Comparison of ENCODE assay signal across 8 cellular contexts in the genomic region with DNA sequence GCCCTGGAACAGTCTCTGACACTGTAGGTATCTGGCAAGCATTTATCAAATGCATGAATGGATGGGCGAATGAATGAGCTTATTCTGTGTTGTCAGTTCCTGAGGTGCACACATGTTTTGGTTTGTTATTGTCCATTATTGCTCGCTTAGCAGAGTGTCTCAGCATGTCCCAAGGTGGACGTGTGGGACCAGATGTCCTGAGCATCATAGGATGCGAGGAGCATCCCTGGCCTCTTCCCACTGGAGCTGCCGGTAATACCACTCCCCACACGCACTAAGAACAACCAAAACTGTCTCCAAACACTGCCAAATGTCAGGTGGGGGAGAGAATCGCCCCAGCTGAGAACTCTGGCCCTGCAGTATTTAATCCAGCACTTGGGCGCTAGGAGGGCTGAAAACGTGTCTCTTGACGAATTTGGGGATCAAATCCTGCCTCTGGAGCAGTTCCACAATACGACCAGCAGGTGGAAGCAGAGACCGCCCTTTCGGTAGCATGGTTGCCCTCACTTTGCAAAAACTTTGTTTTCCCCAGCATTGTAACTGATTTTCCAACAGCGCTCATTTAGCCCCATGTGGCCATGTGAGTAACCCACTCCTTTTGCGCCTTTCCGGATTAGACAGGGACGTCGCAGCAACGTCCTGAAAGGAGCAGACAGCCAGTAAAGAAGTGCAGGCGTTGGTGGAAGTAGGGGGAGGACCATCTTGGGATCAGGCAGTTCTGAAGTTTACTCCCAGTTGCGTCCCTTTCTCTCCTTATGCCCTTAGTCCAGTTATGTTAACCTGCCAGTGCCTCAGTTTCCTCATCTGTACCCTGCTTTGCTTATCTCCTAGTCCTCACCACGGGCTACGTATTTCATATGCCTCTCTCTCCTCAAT. TPM values are rescaled to one million over a fixed set of nuclear protein-coding genes. Genes with fewer than 3 reads are reported as not detected.
DNase-seq lines count a peak whose midpoint lies in the region; ATAC-seq and TF ChIP-seq lines count a peak whose summit lies in the region.

No MANE protein-coding gene starts in this region.

- peak; percentile 81 for ATAC-seq in GM21717 (IDR thresholded peaks at IDR 0.05; ENCODE audit: unreplicated experiment)
- ATAC-seq in activated T-cell treated with anti-CD3 and anti-CD28 coated beads, Interleukin-2, amount 50 U/mL, for 4 hours = peak; percentile 87 to 91

- peak; percentile 91 to 98 (median 98) for TF ChIP-seq CTCF in Peyer's patch (IDR thresholded peaks at IDR 0.05)
- peak; percentile 93 for TF ChIP-seq CTCF in fibroblast of the aortic adventitia (IDR thresholded peaks at IDR 0.05; ENCODE audit: insufficient read depth, low read length)
- peak; percentile 93 to 99 for TF ChIP-seq CTCF in suprapubic skin (IDR thresholded peaks at IDR 0.05)

- DNase-seq in Daoy (ENCODE audit: low read depth) (peak; percentile 85), KBM-7 (peak; percentile 94), Peyer's patch (peak; percentile 46 to 85 (median 72)), fibroblast of the aortic adventitia (ENCODE audit: low read depth) (peak; percentile 92), nucleus accumbens (lab: John Stamatoyannopoulos, UW) (peak in 51 of 56 donors; percentile 5 to 80 (median 46)), suprapubic skin (ENCODE audit: low spot score in 2 of 2) (peak in 1 of 2 donors; percentile 77)
- DNase-seq in activated T-cell treated with anti-CD3 and anti-CD28 coated beads, Interleukin-2, amount 50 U/mL, for 4 hours = peak; percentile 65

- H3K4me3 ChIP-seq in Peyer's patch (no peak overlapping the region), fibroblast of the aortic adventitia (ENCODE audit: low read depth, low read length) (no peak overlapping the region), suprapubic skin (no peak overlapping the region)

- no peak overlapping the region for H3K27ac ChIP-seq in Peyer's patch
- no peak overlapping the region for H3K27ac ChIP-seq in suprapubic skin

- in situ Hi-C loops in KBM-7 (cut with MboI; ENCODE audit: low pct_unique_long_range_greater_than_20kb, low sequenced_read_pairs) = loop anchor here (25.0 kb wide), 1 partner anchor 220 kb away; a partner anchor contains a TSS

- no peaks in the 10 kb centered on the region for H3K9me3 Mint-ChIP-seq in activated T-cell treated with anti-CD3 and anti-CD28 coated beads, Interleukin-2, amount 50 U/mL, for 4 hours

- TF ChIP-seq POLR2A in Peyer's patch (IDR thresholded peaks at IDR 0.05) = peak in 1 of 2 donors; percentile 1
- TF ChIP-seq POLR2A in suprapubic skin (IDR thresholded peaks at IDR 0.05) = no peak

- 16% methylated on average over 23 of the region's 23 CpGs for WGBS in suprapubic skin

- no peaks in the 10 kb centered on the region for H3K36me3 ChIP-seq in Peyer's patch
- no peaks in the 10 kb centered on the region for H3K36me3 ChIP-seq in suprapubic skin

- H3K36me3 Mint-ChIP-seq in activated T-cell treated with anti-CD3 and anti-CD28 coated beads, Interleukin-2, amount 50 U/mL, for 4 hours (ENCODE audit: insufficient read depth) = no peaks in the 10 kb centered on the region

- peaks cover 2% of the 10 kb centered on the region for H3K4me1 Mint-ChIP-seq in activated T-cell treated with anti-CD3 and anti-CD28 coated beads, Interleukin-2, amount 50 U/mL, for 4 hours (ENCODE audit: low read depth)

- peaks cover 20% of the 10 kb centered on the region for H3K27me3 Mint-ChIP-seq in activated T-cell treated with anti-CD3 and anti-CD28 coated beads, Interleukin-2, amount 50 U/mL, for 4 hours (ENCODE audit: low read depth)

- H3K9me3 ChIP-seq in Peyer's patch = no peaks in the 10 kb centered on the region
- no peaks in the 10 kb centered on the region for H3K9me3 ChIP-seq in suprapubic skin

- H3K4me3 Mint-ChIP-seq in activated T-cell treated with anti-CD3 and anti-CD28 coated beads, Interleukin-2, amount 50 U/mL, for 4 hours = no peak overlapping the region

- H3K4me1 ChIP-seq in Peyer's patch = peaks cover 0 to 5% (median 0%) of the 10 kb centered on the region in 4 donors
- H3K4me1 ChIP-seq in suprapubic skin = no peaks in the 10 kb centered on the region

- H3K27me3 ChIP-seq in Peyer's patch (no peaks in the 10 kb centered on the region), suprapubic skin (peaks cover 21% of the 10 kb centered on the region)

- TF ChIP-seq EP300 in suprapubic skin (IDR thresholded peaks at IDR 0.05) = no peak

RNA-seq across cellular contexts. Expression of a gene that starts 22.7 kb away (rescaled TPM):
- total RNA-seq in Daoy (2014; rRNA removed; shearing (Covaris generic)) = not detected in 2 replicates
- total RNA-seq in Peyer's patch = not detected
- not detected for total RNA-seq in activated T-cell treated with anti-CD3 and anti-CD28 coated beads, Interleukin-2, amount 50 U/mL, for 4 hours
- not detected in 2 replicates for total RNA-seq in fibroblast of the aortic adventitia (ENCODE audit: low replicate concordance)
- not detected for total RNA-seq in suprapubic skin

RNA-seq across cellular contexts. Expression of a gene that starts 53.9 kb away (rescaled TPM):
- 10.1 and 10.9 TPM in 2 replicates for total RNA-seq in Daoy (2014; rRNA removed; shearing (Covaris generic))
- total RNA-seq in Peyer's patch = 10 to 100 TPM; 25.0 to 86.5 (median 59.0) TPM
- 10 to 100 TPM; 18.7 to 20.0 (median 19.1) TPM for total RNA-seq in activated T-cell treated with anti-CD3 and anti-CD28 coated beads, Interleukin-2, amount 50 U/mL, for 4 hours
- total RNA-seq in fibroblast of the aortic adventitia (ENCODE audit: low replicate concordance) = 21.7 and 59.1 TPM in 2 replicates
- 100 to 1,000 TPM in 1 of 4 donors, 10 to 100 TPM in 3; 15.5 to 114 (median 28.3) TPM for total RNA-seq in suprapubic skin
